In genomic region chr19:47256688-47257410, GRCh38 we compare ENCODE assay signal across 8 cellular contexts. TPM values are rescaled to one million over a fixed set of nuclear protein-coding genes. Genes with fewer than 3 reads are reported as not detected.
A peak's percentile ranks its signal among the peaks of the same experiment; 100 is the strongest.
DNase-seq lines count a peak whose midpoint lies in the region; ATAC-seq and TF ChIP-seq lines count a peak whose summit lies in the region.

No MANE protein-coding gene starts in this region.

- peak overlapping the region; percentile 100 for H3K27ac Mint-ChIP-seq in endodermal cell

- no peaks in the 10 kb centered on the region for H3K9me3 ChIP-seq in HUES6 (ENCODE audit: control insufficient read depth, insufficient read depth, low read depth, low read length)
- H3K9me3 ChIP-seq in NT2/D1 (ENCODE audit: insufficient read depth, low read length) = no peaks in the 10 kb centered on the region
- H3K9me3 ChIP-seq in endodermal cell (ENCODE audit: control insufficient read depth, low read length) = no peaks in the 10 kb centered on the region

- ATAC-seq in GM21447 (IDR thresholded peaks at IDR 0.05; ENCODE audit: unreplicated experiment) = peak; percentile 71

- H3K9ac ChIP-seq in HUES6 (ENCODE audit: low read length) (peak overlapping the region; percentile 88), NT2/D1 (ENCODE audit: insufficient read length, low read depth) (no peak overlapping the region), endodermal cell (ENCODE audit: extremely low read depth, low read length, poor library complexity, severe bottlenecking) (peak overlapping the region; percentile 69)

- H3K36me3 Mint-ChIP-seq in endodermal cell (ENCODE audit: low read depth) = peaks cover 32% of the 10 kb centered on the region

- H3K4me3 ChIP-seq in HUES6 (ENCODE audit: low read depth, low read length) (peak overlapping the region; percentile 81), NT2/D1 (ENCODE audit: insufficient read length, low read depth) (peak overlapping the region; percentile 76), endodermal cell (ENCODE audit: low read length) (no peak overlapping the region)

- no peaks in the 10 kb centered on the region for H3K9me3 Mint-ChIP-seq in endodermal cell

- peak overlapping the region; percentile 84 for H3K4me3 Mint-ChIP-seq in endodermal cell

- H3K27me3 ChIP-seq in HUES6 (ENCODE audit: control insufficient read depth, insufficient read depth, low read length) = no peaks in the 10 kb centered on the region
- H3K27me3 ChIP-seq in NT2/D1 (ENCODE audit: insufficient read depth, insufficient read length) = no peaks in the 10 kb centered on the region
- H3K27me3 ChIP-seq in endodermal cell (ENCODE audit: control insufficient read depth, insufficient read depth, low read length, poor library complexity, severe bottlenecking) = no peaks in the 10 kb centered on the region

- H3K4me1 Mint-ChIP-seq in endodermal cell = peaks cover 12% of the 10 kb centered on the region

- peak overlapping the region; percentile 82 for H3K27ac ChIP-seq in HUES6 (ENCODE audit: low read depth, low read length)
- H3K27ac ChIP-seq in endodermal cell (ENCODE audit: low read depth, low read length) = peak overlapping the region; percentile 86

- no peak for TF ChIP-seq CTCF in endodermal cell (conservative IDR thresholded peaks at IDR 0.05)

- H3K4me1 ChIP-seq in HUES6 (ENCODE audit: control insufficient read depth, insufficient read depth, low read length) (0 out of 2 replicates have a peak, but pooled peaks cover 5% of the 10 kb centered on the region), NT2/D1 (ENCODE audit: insufficient read depth, insufficient read length) (peaks cover 16% of the 10 kb centered on the region), endodermal cell (ENCODE audit: control insufficient read depth, insufficient read depth, low read length) (peaks cover 7% of the 10 kb centered on the region)

- peaks cover 6% of the 10 kb centered on the region for H3K27me3 Mint-ChIP-seq in endodermal cell (ENCODE audit: insufficient read depth)

- DNase-seq in COLO829 (ENCODE audit: low spot score) (peak; percentile 100), NT2/D1 (ENCODE audit: low read depth, low spot score) (peak; percentile 93), endodermal cell (peak; percentile 100), mesenteric fat pad (ENCODE audit: low spot score) (peak; percentile 100)
- peak; percentile 99 for DNase-seq in activated CD8-positive, alpha-beta memory T cell treated with anti-CD3 and anti-CD28 coated beads, Interleukin-2, amount 50 U/mL, for 24 hours (ENCODE audit: extremely low read depth)
- peak; percentile 97 for DNase-seq in stimulated activated CD8-positive, alpha-beta memory T cell treated with anti-CD3 and anti-CD28 coated beads, Interleukin-12 subunit alpha, Interleukin-12 subunit beta, amount 100 ng/mL, for 4 hours (ENCODE audit: low read depth)

- WGBS in endodermal cell (ENCODE audit: insufficient coverage in 1 of 2, insufficient read length in 1 of 2), 2 experiments = 0% methylated on average over 9 to 53 of the region's 53 CpGs

- H3K36me3 ChIP-seq in HUES6 (ENCODE audit: control insufficient read depth, insufficient read depth, low read length) (peaks cover 31% of the 10 kb centered on the region), NT2/D1 (ENCODE audit: insufficient read depth, insufficient read length, low read length) (peaks cover 33% of the 10 kb centered on the region), endodermal cell (ENCODE audit: control insufficient read depth, insufficient read depth, low read length) (peaks cover 33% of the 10 kb centered on the region)

RNA-seq across cellular contexts. Expression of gene CCDC9, which starts 0.5 kb away (rescaled TPM):
- total RNA-seq in endodermal cell (10 to 100 TPM; 33.8 to 46.2 TPM), mesenteric fat pad (27.3 TPM)
- polyA plus RNA-seq in endodermal cell (2013, experiment 1 of 2) = 25.5 TPM
- polyA plus RNA-seq in endodermal cell (2013, experiment 2 of 2) = 23.5 TPM

RNA-seq across cellular contexts. Expression of gene INAFM1, which starts 17.8 kb away (rescaled TPM):
- total RNA-seq in endodermal cell (10 to 100 TPM in 1 of 2 donors, 1 to 10 TPM in 1; 8.7 to 11.5 TPM), mesenteric fat pad (34.4 TPM)
- 14.7 TPM for polyA plus RNA-seq in endodermal cell (2013, experiment 1 of 2)
- polyA plus RNA-seq in endodermal cell (2013, experiment 2 of 2) = 15.5 TPM

RNA-seq across cellular contexts. Expression of gene BBC3, which starts 25.9 kb away (rescaled TPM):
- total RNA-seq in endodermal cell = 10 to 100 TPM in 1 of 2 donors, 1 to 10 TPM in 1; 8.8 to 13.4 TPM
- 25.1 TPM for polyA plus RNA-seq in endodermal cell (2013, experiment 1 of 2)
- 23.6 TPM for polyA plus RNA-seq in endodermal cell (2013, experiment 2 of 2)
- 3.6 TPM for total RNA-seq in mesenteric fat pad

RNA-seq across cellular contexts. Expression of gene C5AR1, which starts 52.8 kb away (rescaled TPM):
- under 1 TPM in 1 of 2 donors, not detected in 1; 0.48 TPM for total RNA-seq in endodermal cell
- 1.2 TPM for polyA plus RNA-seq in endodermal cell (2013, experiment 1 of 2)
- 0.37 TPM for polyA plus RNA-seq in endodermal cell (2013, experiment 2 of 2)
- 135 TPM for total RNA-seq in mesenteric fat pad
